ENCODE assay signal across 8 cellular contexts in the genomic region with DNA sequence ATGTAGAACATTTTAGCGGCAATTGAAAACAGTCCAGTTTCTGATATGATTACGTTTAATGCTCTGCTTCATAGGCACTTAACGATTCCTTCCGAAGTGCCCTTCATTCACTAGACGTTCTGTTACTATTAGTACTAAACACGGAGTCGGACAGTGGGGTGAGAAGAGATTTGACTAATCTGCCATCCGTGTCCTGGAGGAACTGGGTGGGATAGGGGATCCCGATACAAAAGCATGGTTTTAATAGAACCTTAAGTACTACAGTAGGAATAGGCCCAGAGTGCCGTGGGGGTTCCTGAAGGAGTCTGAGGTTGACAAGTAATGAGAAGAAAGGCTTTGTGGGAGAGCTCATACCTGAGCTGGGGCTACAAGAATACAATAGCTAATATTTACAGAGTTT. TPM values are rescaled to one million over a fixed set of nuclear protein-coding genes. Genes with fewer than 3 reads are reported as not detected.
A peak's percentile ranks its signal among the peaks of the same experiment; 100 is the strongest.
DNase-seq lines count a peak whose midpoint lies in the region; ATAC-seq lines count a peak whose summit lies in the region.

No MANE protein-coding gene starts in this region.

- POLR2A ChIA-PET in naive thymus-derived CD8-positive, alpha-beta T cell (lab: Charles Lee), result interaction anchor here (1.2 to 1.4 kb wide), 2 partner anchors 18 to 125 kb away, joined by 4 to 11 read pairs; partner anchors contain the start of gene SRSF7

- H3K4me2 ChIP-seq in BLaER1 treated with 17β-estradiol and CSF1 and Interleukin-3, amounts not matched to agents 10 nM and 100 nM, result peak overlapping the region; percentile 79 to 96 (median 86)

- H3K36me3 ChIP-seq in BLaER1 treated with 17β-estradiol and CSF1 and Interleukin-3, amounts not matched to agents 10 nM and 100 nM, result peaks cover 0 to 6% (median 0%) of the 10 kb centered on the region in 11 experiments; a peak in 4 of 22 replicates

- peaks cover 0 to 17% (median 12%) of the 10 kb centered on the region in 11 experiments; a peak in 8 of 22 replicates for H3K27me3 ChIP-seq in BLaER1 treated with 17β-estradiol and CSF1 and Interleukin-3, amounts not matched to agents 10 nM and 100 nM

- DNase-seq in cerebellar cortex (ENCODE audit: low spot score) (peak; percentile 8), NCI-H1436 treated with DMSO at 0.1 percent for 48 hours (lab: John Stamatoyannopoulos, UW) (no peak), NCI-H446 treated with DMSO at 0.1 percent for 48 hours (lab: John Stamatoyannopoulos, UW) (no peak), NCI-H2081 (lab: John Stamatoyannopoulos, UW) (no peak)
- no peak for DNase-seq in naive thymus-derived CD8-positive, alpha-beta T cell
- no peak for DNase-seq in stimulated activated CD4-positive, alpha-beta T cell treated with anti-CD3 and anti-CD28 coated beads, Interleukin-12 subunit alpha, Interleukin-12 subunit beta, amount 100 ng/mL, for 4 hours

- peak overlapping the region; percentile 67 to 86 (median 73) for H3K4me3 ChIP-seq in BLaER1 treated with 17β-estradiol and CSF1 and Interleukin-3, amounts not matched to agents 10 nM and 100 nM

- ATAC-seq in naive thymus-derived CD8-positive, alpha-beta T cell, result no peak

- H3K4me1 ChIP-seq in BLaER1 treated with 17β-estradiol and CSF1 and Interleukin-3, amounts not matched to agents 10 nM and 100 nM, result peaks cover 11 to 17% (median 14%) of the 10 kb centered on the region in 10 experiments; a peak in 16 of 20 replicates

- peak overlapping the region in 1 of 11 experiments; percentile 76; a peak in 1 of 22 replicates for H3K27ac ChIP-seq in BLaER1 treated with 17β-estradiol and CSF1 and Interleukin-3, amounts not matched to agents 10 nM and 100 nM

- H3K4me1 Mint-ChIP-seq in IgD-negative memory B cell, result peaks cover 15 to 23% (median 21%) of the 10 kb centered on the region in 3 donors
- peaks cover 12 to 39% (median 24%) of the 10 kb centered on the region in 4 donors for H3K4me1 Mint-ChIP-seq in naive thymus-derived CD8-positive, alpha-beta T cell

- peak overlapping the region; percentile 96 to 98 (median 98) for H3K4me3 Mint-ChIP-seq in IgD-negative memory B cell
- peak overlapping the region; percentile 92 to 99 (median 95) for H3K4me3 Mint-ChIP-seq in naive thymus-derived CD8-positive, alpha-beta T cell

- peaks cover 4% of the 10 kb centered on the region for H3K36me3 Mint-ChIP-seq in IgD-negative memory B cell
- peaks cover 4 to 12% (median 11%) of the 10 kb centered on the region in 3 donors for H3K36me3 Mint-ChIP-seq in naive thymus-derived CD8-positive, alpha-beta T cell

- peak overlapping the region in 4 of 11 experiments; percentile 70 to 80 (median 77); a peak in 4 of 22 replicates for H3K9ac ChIP-seq in BLaER1 treated with 17β-estradiol and CSF1 and Interleukin-3, amounts not matched to agents 10 nM and 100 nM

- H3K9me3 ChIP-seq in BLaER1 treated with 17β-estradiol and CSF1 and Interleukin-3, amounts not matched to agents 10 nM and 100 nM (replicated peaks in 1 of 11), result peaks cover 13 to 25% (median 19%) of the 10 kb centered on the region in 11 experiments

- H3K27me3 Mint-ChIP-seq in IgD-negative memory B cell, result no peaks in the 10 kb centered on the region
- H3K27me3 Mint-ChIP-seq in naive thymus-derived CD8-positive, alpha-beta T cell, result no peaks in the 10 kb centered on the region

- peak overlapping the region in 1 of 3 donors; percentile 72 for H3K27ac Mint-ChIP-seq in IgD-negative memory B cell
- H3K27ac Mint-ChIP-seq in naive thymus-derived CD8-positive, alpha-beta T cell, result peak overlapping the region; percentile 81 to 99 (median 97)

- no peaks in the 10 kb centered on the region for H4K20me1 ChIP-seq in BLaER1 treated with 17β-estradiol and CSF1 and Interleukin-3, amounts not matched to agents 10 nM and 100 nM

- H3K9me3 Mint-ChIP-seq in IgD-negative memory B cell, result peaks cover 3 to 6% (median 5%) of the 10 kb centered on the region in 3 donors
- H3K9me3 Mint-ChIP-seq in naive thymus-derived CD8-positive, alpha-beta T cell, result peaks cover 0 to 11% (median 10%) of the 10 kb centered on the region in 9 donors

RNA-seq across cellular contexts. Expression of gene MORN2, which starts 0.6 kb away (rescaled TPM):
- polyA plus RNA-seq in IgD-negative memory B cell, result 5.1 TPM
- 1 to 10 TPM; 1.4 to 3.0 TPM for total RNA-seq in naive thymus-derived CD8-positive, alpha-beta T cell
- 10 to 100 TPM in 1 of 3 donors, 1 to 10 TPM in 2; 9.1 to 10.7 (median 9.7) TPM for polyA plus RNA-seq in naive thymus-derived CD8-positive, alpha-beta T cell

RNA-seq across cellular contexts. Expression of gene DHX57, which starts 0.7 kb away (rescaled TPM):
- 7.2 TPM for polyA plus RNA-seq in IgD-negative memory B cell
- 10 to 100 TPM; 19.6 to 20.8 TPM for total RNA-seq in naive thymus-derived CD8-positive, alpha-beta T cell
- 1 to 10 TPM; 4.9 to 5.5 (median 5.0) TPM for polyA plus RNA-seq in naive thymus-derived CD8-positive, alpha-beta T cell

RNA-seq across cellular contexts. Expression of gene ARHGEF33, which starts 13.3 kb away (rescaled TPM):
- not detected for polyA plus RNA-seq in IgD-negative memory B cell
- 1 to 10 TPM in 1 of 2 experiments, not detected in 1; 1.0 TPM for total RNA-seq in naive thymus-derived CD8-positive, alpha-beta T cell
- not detected for polyA plus RNA-seq in naive thymus-derived CD8-positive, alpha-beta T cell
